8 cellular contexts compared by ENCODE assay signal in genomic region chr4:47122592-47123291, GRCh38.
DNase-seq lines count a peak whose midpoint lies in the region; ATAC-seq and TF ChIP-seq lines count a peak whose summit lies in the region.

No MANE protein-coding gene starts in this region.

- DNase-seq in AG09319 (ENCODE audit: extremely low read depth, low read depth) (peak; percentile 4), NCI-H1105 treated with DMSO at 0.1 percent for 48 hours (lab: John Stamatoyannopoulos, UW) (peak; percentile 40), T-helper 2 cell (peak in 4 of 5 experiments; percentile 1 to 61 (median 12)), MCF 10A (ENCODE audit: unreplicated experiment) (peak; percentile 86), immature natural killer cell (peak; percentile 36 to 56 (median 48))
- peak; percentile 33 to 39 for DNase-seq in stimulated activated CD4-positive, alpha-beta T cell treated with anti-CD3 and anti-CD28 coated beads, Interleukin-2, amount 100 ng/mL, for 24 hours

- no peak for TF ChIP-seq POLR2A in GM18505 (IDR thresholded peaks at IDR 0.05; ENCODE audit: borderline replicate concordance, extremely low read depth, insufficient read depth, insufficient read length)

- no peaks in the 10 kb centered on the region for H3K9me3 Mint-ChIP-seq in MCF 10A (ENCODE audit: unreplicated experiment)
- no peaks in the 10 kb centered on the region for H3K9me3 Mint-ChIP-seq in immature natural killer cell

- CTCF ChIA-PET in MCF 10A (lab: Yijun Ruan, JAX), result interaction anchor here (0.5 to 3.7 kb wide), 54 partner anchors 8 to 1432 kb away, joined by 3 to 26 read pairs (median 4); no protein-coding TSS in a partner anchor

- H3K36me3 Mint-ChIP-seq in MCF 10A (ENCODE audit: insufficient read depth, unreplicated experiment) (no peaks in the 10 kb centered on the region), immature natural killer cell (no peaks in the 10 kb centered on the region)

- H3K27ac Mint-ChIP-seq in MCF 10A (ENCODE audit: low read depth, unreplicated experiment) (no peak overlapping the region), immature natural killer cell (no peak overlapping the region)

- no TSS peak for BruUV-seq in MCF 10A (replicated peaks; lab: Mats Ljungman, UMichigan)

- TF ChIP-seq CTCF in AG09319 (IDR thresholded peaks at IDR 0.05; ENCODE audit: low read depth, low read length) (peak; percentile 77), MCF 10A (IDR thresholded peaks at IDR 0.05; ENCODE audit: unreplicated experiment) (peak; percentile 85)

- H3K27me3 Mint-ChIP-seq in MCF 10A (ENCODE audit: insufficient read depth, unreplicated experiment) (peaks cover 60% of the 10 kb centered on the region), immature natural killer cell (ENCODE audit: low read depth in 3 of 3) (peaks cover 0 to 3% (median 0%) of the 10 kb centered on the region in 3 donors)

- H3K4me3 Mint-ChIP-seq in MCF 10A (ENCODE audit: unreplicated experiment) (no peak overlapping the region), immature natural killer cell (no peak overlapping the region)

- no peaks in the 10 kb centered on the region for H3K4me1 Mint-ChIP-seq in MCF 10A (ENCODE audit: insufficient read depth, unreplicated experiment)
- no peaks in the 10 kb centered on the region for H3K4me1 Mint-ChIP-seq in immature natural killer cell

- ATAC-seq in GM18505 (IDR thresholded peaks at IDR 0.05; ENCODE audit: unreplicated experiment) (peak; percentile 92), HG02870 (IDR thresholded peaks at IDR 0.05; ENCODE audit: unreplicated experiment) (peak; percentile 89)

- POLR2A ChIA-PET in MCF 10A (lab: Yijun Ruan, JAX), result interaction anchor here (0.6 to 1.1 kb wide), 4 partner anchors 133 to 1823 kb away, joined by 3 to 5 read pairs (median 3); no protein-coding TSS in a partner anchor

- intact Hi-C loops in MCF 10A (cut with micrococcal nuclease), result loop anchor here (1.0 to 5.0 kb wide), 4 partner anchors 185 to 795 kb away; no protein-coding TSS in a partner anchor

Comparison
In these comparisons a context has a peak if more than half of its experiments do, and no peak if none do; other contexts are left out.
1. Peak in every context shown above with its lines: DNase-seq and ATAC-seq.
2. DNase-seq: peak in every context shown above with its lines; median percentile 86 in MCF 10A; 48 in immature natural killer cell; 40 in NCI-H1105 treated with DMSO at 0.1 percent for 48 hours; 36 in stimulated activated CD4-positive, alpha-beta T cell treated with anti-CD3 and anti-CD28 coated beads, Interleukin-2, amount 100 ng/mL, for 24 hours; 12 in T-helper 2 cell; 4 in AG09319.